In the genomic region with DNA sequence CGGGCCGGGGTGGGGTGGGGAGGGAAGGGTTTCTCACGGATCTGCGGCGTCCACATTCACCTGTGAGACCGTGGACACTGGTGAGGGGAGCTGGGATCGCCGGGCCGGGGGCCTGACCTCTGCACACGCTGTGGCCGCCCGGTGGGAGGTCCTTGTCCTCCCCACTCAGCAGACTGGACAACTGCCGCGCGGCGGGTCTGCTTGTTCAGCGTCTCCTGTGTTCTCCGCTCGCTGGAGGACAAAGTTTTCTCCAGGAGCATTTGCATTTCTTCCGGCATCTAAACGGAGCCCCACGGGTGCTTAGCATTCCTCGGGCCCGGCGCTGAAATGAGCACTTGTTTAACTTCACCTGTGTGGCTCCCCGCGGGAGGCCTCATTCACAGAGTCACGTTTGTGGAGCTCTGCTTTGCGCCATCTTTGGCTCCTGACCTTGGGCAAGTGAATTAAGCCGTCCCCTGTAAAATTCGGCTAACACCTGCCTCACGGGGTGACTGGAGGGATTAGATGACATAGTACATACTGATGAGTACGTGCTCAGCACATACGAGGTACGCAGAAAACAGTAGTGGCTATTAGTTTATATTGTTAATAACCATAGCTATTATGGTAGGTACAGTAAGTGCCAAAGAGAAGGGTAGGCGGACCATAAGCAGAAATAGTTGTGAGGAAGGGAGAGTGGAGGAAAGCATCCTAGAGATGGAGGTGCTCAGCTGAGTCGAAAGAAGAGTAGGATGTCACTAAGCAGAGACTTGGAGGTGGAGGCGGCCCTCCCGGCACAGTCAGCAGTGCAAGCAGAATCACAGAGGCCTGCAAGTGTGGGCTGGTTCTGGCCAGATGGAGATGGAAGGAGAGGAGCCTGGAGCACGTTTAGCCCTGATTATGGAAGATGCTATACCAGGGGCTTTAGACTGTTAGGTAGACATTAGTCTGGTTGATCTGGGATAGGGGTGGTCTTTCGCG, we compare ENCODE assay signal across 8 cellular contexts. TPM values are rescaled to one million over a fixed set of nuclear protein-coding genes. Genes with fewer than 3 reads are reported as not detected.
DNase-seq lines count a peak whose midpoint lies in the region; ATAC-seq and TF ChIP-seq lines count a peak whose summit lies in the region.

No MANE protein-coding gene starts in this region.

- DNase-seq in GM23338 (ENCODE audit: low spot score) (peak; percentile 41), T-cell (peak in 5 of 34 experiments; percentile 4 to 13 (median 6)), epithelial cell of esophagus (ENCODE audit: low read depth) (peak; percentile 55), DMS79 treated with DMSO at 0.1 percent for 48 hours (lab: John Stamatoyannopoulos, UW) (no peak), NK-92 (lab: John Stamatoyannopoulos, UW; ENCODE audit: unreplicated experiment) (no peak), cerebellar cortex (ENCODE audit: low spot score) (no peak)
- DNase-seq in naive thymus-derived CD4-positive, alpha-beta T cell, result peak in 2 of 9 donors; percentile 12

- ATAC-seq in GM23338 (peak; percentile 7; the same call in 2 of the 3 replicates), T-cell (replicated peaks in 1 of 4) (peak in 3 of 4 experiments; percentile 2 to 24 (median 8))
- peak; percentile 13 for ATAC-seq in naive thymus-derived CD4-positive, alpha-beta T cell

- CTCF ChIA-PET in T-cell (lab: Charles Lee), result interaction anchor here in 1 of 2 donors (1.6 kb wide), 1 partner anchor 31 kb away, joined by 3 read pairs; no protein-coding TSS in a partner anchor
- CTCF ChIA-PET in naive thymus-derived CD4-positive, alpha-beta T cell (lab: Charles Lee), result interaction anchor here (1.2 to 1.6 kb wide), 4 partner anchors 20 to 330 kb away, joined by 3 to 4 read pairs (median 4); no protein-coding TSS in a partner anchor

- H3K4me2 ChIP-seq in BLaER1 (peak overlapping the region; percentile 93), GM23338 (peak overlapping the region; percentile 91)

- H3K4me3 Mint-ChIP-seq in GM23338 (peak overlapping the region; percentile 97), T-cell (peak overlapping the region; percentile 93 to 96 (median 96))
- H3K4me3 Mint-ChIP-seq in naive thymus-derived CD4-positive, alpha-beta T cell, result peak overlapping the region; percentile 92 to 100 (median 95)

- peak overlapping the region; percentile 84; the same call in 1 of the 2 replicates for H2AFZ ChIP-seq in GM23338

- H3K9me3 ChIP-seq in BLaER1, result no peaks in the 10 kb centered on the region
- no peaks in the 10 kb centered on the region for H3K9me3 ChIP-seq in naive thymus-derived CD4-positive, alpha-beta T cell (ENCODE audit: control insufficient read depth in 2 of 3, low read length in 3 of 3)

- H3F3A ChIP-seq in GM23338 (replicated peaks; ENCODE audit: low read depth), result no peaks in the 10 kb centered on the region

- H3K36me3 Mint-ChIP-seq in GM23338 (ENCODE audit: low read depth) (peaks cover 50% of the 10 kb centered on the region), T-cell (peaks cover 28% of the 10 kb centered on the region)
- peaks cover 18 to 29% (median 18%) of the 10 kb centered on the region in 5 donors for H3K36me3 Mint-ChIP-seq in naive thymus-derived CD4-positive, alpha-beta T cell

- H3K27me3 ChIP-seq in BLaER1, result no peaks in the 10 kb centered on the region
- H3K27me3 ChIP-seq in GM23338 (ENCODE audit: insufficient read depth), result no peaks in the 10 kb centered on the region
- H3K27me3 ChIP-seq in naive thymus-derived CD4-positive, alpha-beta T cell (ENCODE audit: control insufficient read depth in 2 of 2, insufficient read depth in 2 of 2, low read length in 2 of 2), result no peaks in the 10 kb centered on the region

- H3K27ac Mint-ChIP-seq in GM23338, result peak overlapping the region; percentile 91
- H3K27ac Mint-ChIP-seq in T-cell, result peak overlapping the region; percentile 87 to 89
- peak overlapping the region; percentile 69 to 95 (median 92) for H3K27ac Mint-ChIP-seq in naive thymus-derived CD4-positive, alpha-beta T cell

- peak overlapping the region; percentile 85 for H3K9ac ChIP-seq in BLaER1

- H3K27ac ChIP-seq in BLaER1 (peak overlapping the region; percentile 94), GM23338 (ENCODE audit: low read depth) (no peak overlapping the region; the same call in 1 of the 2 replicates)
- H3K27ac ChIP-seq in naive thymus-derived CD4-positive, alpha-beta T cell (ENCODE audit: low read depth, low read length), result peak overlapping the region; percentile 82

- H3K79me2 ChIP-seq in GM23338 (replicated peaks; ENCODE audit: insufficient read depth), result peaks cover 42% of the 10 kb centered on the region

- H3K27me3 Mint-ChIP-seq in GM23338 (ENCODE audit: insufficient read depth, low read depth, poor library complexity) (peaks cover 13% of the 10 kb centered on the region), T-cell (no peaks in the 10 kb centered on the region)
- no peaks in the 10 kb centered on the region for H3K27me3 Mint-ChIP-seq in naive thymus-derived CD4-positive, alpha-beta T cell

- H3K9me3 Mint-ChIP-seq in GM23338 (no peaks in the 10 kb centered on the region), T-cell (no peaks in the 10 kb centered on the region)
- no peaks in the 10 kb centered on the region for H3K9me3 Mint-ChIP-seq in naive thymus-derived CD4-positive, alpha-beta T cell

- H3K9me2 ChIP-seq in GM23338 (ENCODE audit: insufficient read depth), result no peaks in the 10 kb centered on the region

- POLR2A ChIA-PET in T-cell (lab: Charles Lee), result interaction anchor here in 1 of 2 donors (0.7 kb wide), 1 partner anchor 668 kb away, joined by 5 read pairs; no protein-coding TSS in a partner anchor
- POLR2A ChIA-PET in naive thymus-derived CD4-positive, alpha-beta T cell (lab: Charles Lee), result interaction anchor here (0.8 to 2.2 kb wide), 4 partner anchors 40 to 300 kb away, joined by 3 to 7 read pairs (median 4); a partner anchor contains a TSS

- peaks cover 17% of the 10 kb centered on the region for H3K4me1 Mint-ChIP-seq in GM23338
- peaks cover 43 to 49% (median 46%) of the 10 kb centered on the region in 3 donors for H3K4me1 Mint-ChIP-seq in T-cell
- peaks cover 23 to 55% (median 43%) of the 10 kb centered on the region in 7 donors for H3K4me1 Mint-ChIP-seq in naive thymus-derived CD4-positive, alpha-beta T cell

- TF ChIP-seq CTCF in GM23338 (conservative IDR thresholded peaks at IDR 0.05; ENCODE audit: low read depth in 2 of 2), result no peak
- no peak for TF ChIP-seq CTCF in epithelial cell of esophagus (IDR thresholded peaks at IDR 0.05; ENCODE audit: insufficient read depth, low read depth, low read length, missing control alignments)

- intact Hi-C loops in naive thymus-derived CD4-positive, alpha-beta T cell (cut with micrococcal nuclease), result loop anchor here in 1 of 2 donors (10.0 kb wide), 1 partner anchor 82 kb away; a partner anchor contains a TSS

- H3K4me1 ChIP-seq in BLaER1 (peaks cover 25% of the 10 kb centered on the region), GM23338 (ENCODE audit: insufficient read depth) (peaks cover 4% of the 10 kb centered on the region)
- peaks cover 7 to 9% of the 10 kb centered on the region in 2 donors for H3K4me1 ChIP-seq in naive thymus-derived CD4-positive, alpha-beta T cell (ENCODE audit: control insufficient read depth in 2 of 2, insufficient read depth in 2 of 2, low read length in 2 of 2)

- H3K36me3 ChIP-seq in BLaER1, result peaks cover 62% of the 10 kb centered on the region
- peaks cover 23% of the 10 kb centered on the region; the same call in 1 of the 2 replicates for H3K36me3 ChIP-seq in GM23338 (ENCODE audit: insufficient read depth)
- peaks cover 0 to 49% (median 14%) of the 10 kb centered on the region in 3 experiments for H3K36me3 ChIP-seq in naive thymus-derived CD4-positive, alpha-beta T cell (ENCODE audit: control insufficient read depth in 2 of 3, insufficient read depth in 3 of 3, low read length in 3 of 3)

- H4K20me1 ChIP-seq in BLaER1 (peaks cover 56% of the 10 kb centered on the region), GM23338 (replicated peaks; ENCODE audit: insufficient read depth) (peaks cover 16% of the 10 kb centered on the region)

- H3K4me3 ChIP-seq in BLaER1, result peak overlapping the region; percentile 96
- peak overlapping the region; percentile 91 for H3K4me3 ChIP-seq in GM23338
- peak overlapping the region; percentile 88 for H3K4me3 ChIP-seq in epithelial cell of esophagus (ENCODE audit: low read length)
- H3K4me3 ChIP-seq in naive thymus-derived CD4-positive, alpha-beta T cell (ENCODE audit: low read length), result peak overlapping the region; percentile 87

TF ChIP-seq in GM23338, 12 proteins besides CTCF, POLR2A, EP300 and RAD21 (continues in another document):
- TF ChIP-seq ZNF331 (CRISPR knock-in tag; IDR thresholded peaks at IDR 0.05; ENCODE audit: low read depth), result no peak
- TF ChIP-seq EZH2phosphoT487 (IDR thresholded peaks at IDR 0.05; ENCODE audit: unreplicated experiment), result no peak

RNA-seq across cellular contexts. Expression of a gene that starts 0.9 kb away (rescaled TPM):
- 58.7 and 70.4 TPM in 2 replicates for total RNA-seq in GM23338 (2014; rRNA removed; shearing (Covaris generic))
- 40.3 and 48.3 TPM in 2 replicates for polyA plus RNA-seq in GM23338 (2016; fragmentation: Nextera tagmentation; extraction: Ambion mirVana)
- total RNA-seq in T-cell, result 10 to 100 TPM; 62.8 to 92.1 (median 77.5) TPM
- 10 to 100 TPM; 56.9 to 92.1 (median 70.3) TPM for total RNA-seq in naive thymus-derived CD4-positive, alpha-beta T cell
- 10 to 100 TPM; 17.9 to 21.1 TPM for polyA plus RNA-seq in naive thymus-derived CD4-positive, alpha-beta T cell

RNA-seq across cellular contexts. Expression of a gene that starts 39.7 kb away (rescaled TPM):
- 25.1 and 26.3 TPM in 2 replicates for total RNA-seq in GM23338 (2014; rRNA removed; shearing (Covaris generic))
- polyA plus RNA-seq in GM23338 (2016; fragmentation: Nextera tagmentation; extraction: Ambion mirVana), result 28.6 TPM in 2 replicates
- 1 to 10 TPM in 1 of 5 donors, under 1 TPM in 4; 0.44 to 1.3 (median 0.61) TPM for total RNA-seq in T-cell
- 10 to 100 TPM in 1 of 5 experiments, under 1 TPM in 2, not detected in 2; 0.30 to 55.5 (median 0.61) TPM for total RNA-seq in naive thymus-derived CD4-positive, alpha-beta T cell
- not detected for polyA plus RNA-seq in naive thymus-derived CD4-positive, alpha-beta T cell

Comparison
In these comparisons a context has a peak if more than half of its experiments do, and no peak if none do; other contexts are left out.
1. DNase-seq: peak in GM23338 (single experiment) and epithelial cell of esophagus (single experiment); none in DMS79 treated with DMSO at 0.1 percent for 48 hours (single experiment), NK-92 (single experiment) and cerebellar cortex (single experiment).
2. Peak in every context shown above with its lines, with median percentiles within 50 percentile points of each other: H3K4me3 ChIP-seq, ATAC-seq, H3K27ac Mint-ChIP-seq and H3K4me3 Mint-ChIP-seq.